8 cellular contexts compared by ENCODE assay signal in the genomic region with DNA sequence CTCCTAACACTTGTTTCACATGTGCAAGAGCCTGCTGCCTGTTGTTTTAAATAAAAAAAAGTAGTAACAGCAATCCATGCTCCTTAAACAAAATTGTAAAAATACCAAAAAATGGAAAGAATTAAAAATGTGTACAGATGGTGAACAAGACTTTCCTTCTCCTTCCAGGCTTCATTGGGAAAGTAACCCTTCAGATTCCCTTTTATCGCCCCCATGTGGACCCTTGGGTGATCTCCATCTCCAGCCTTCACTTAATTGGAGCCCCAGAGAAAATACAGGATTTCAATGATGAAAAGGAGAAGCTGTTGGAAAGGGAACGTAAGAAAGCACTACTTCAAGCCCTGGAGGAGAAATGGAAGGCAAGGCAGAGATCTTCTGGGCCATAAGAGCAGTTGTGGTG. TPM values are rescaled to one million over a fixed set of nuclear protein-coding genes. Genes with fewer than 3 reads are reported as not detected.
DNase-seq lines count a peak whose midpoint lies in the region; ATAC-seq and TF ChIP-seq lines count a peak whose summit lies in the region.

No MANE protein-coding gene starts in this region.

- no peaks in the 10 kb centered on the region for H3K9me3 ChIP-seq in prostate gland

- no peak overlapping the region for H3K27ac Mint-ChIP-seq in chondrocyte (ENCODE audit: unreplicated experiment)

- WGBS in prostate gland, result 46% methylated on average over 2 of the region's 2 CpGs

- intact Hi-C loops in prostate gland (cut with DNase I), result no loop called here

- H3K27ac ChIP-seq in prostate gland (peak overlapping the region; percentile 59 to 65), caudate nucleus (ENCODE audit: low read depth, low read length) (no peak overlapping the region)

- H3K27me3 ChIP-seq in prostate gland (replicated peaks; ENCODE audit: insufficient read depth), result no peaks in the 10 kb centered on the region

- H3K4me3 Mint-ChIP-seq in chondrocyte (ENCODE audit: unreplicated experiment), result no peak overlapping the region

- peaks cover 17% of the 10 kb centered on the region for H3K4me1 Mint-ChIP-seq in chondrocyte (ENCODE audit: low read depth)

- H3K36me3 ChIP-seq in prostate gland, result peaks cover 0 to 1% of the 10 kb centered on the region in 2 donors

- no peaks in the 10 kb centered on the region for H3K4me1 ChIP-seq in prostate gland (replicated peaks)

- no peak for ATAC-seq in HG02642 (IDR thresholded peaks at IDR 0.05; ENCODE audit: poor library complexity, unreplicated experiment)

- H3K36me3 Mint-ChIP-seq in chondrocyte (ENCODE audit: low read depth), result peaks cover 17% of the 10 kb centered on the region

- no peaks in the 10 kb centered on the region for H3K27me3 Mint-ChIP-seq in chondrocyte (ENCODE audit: low read depth)

- no peaks in the 10 kb centered on the region for H3K9me3 Mint-ChIP-seq in chondrocyte (ENCODE audit: low read depth)

- TF ChIP-seq CTCF in chondrocyte (IDR thresholded peaks at IDR 0.05) (peak; percentile 63), prostate gland (IDR thresholded peaks at IDR 0.05) (no peak)

- H3K4me3 ChIP-seq in prostate gland, result no peak overlapping the region

- peak; percentile 18 for DNase-seq in activated CD4-positive, alpha-beta T cell treated with anti-CD3 and anti-CD28 coated beads for 48 hours
- DNase-seq in activated CD4-positive, alpha-beta T cell treated with anti-CD3 and anti-CD28 coated beads, Interleukin-2, amount 50 U/mL, for 1 hour, result no peak
- DNase-seq in M059J (ENCODE audit: low read depth) (peak; percentile 23), chondrocyte (ENCODE audit: low spot score) (no peak), prostate gland (ENCODE audit: low spot score) (no peak), LoVo (ENCODE audit: low spot score) (no peak), caudate nucleus (lab: John Stamatoyannopoulos, UW) (no peak)

- TF ChIP-seq POLR2A in prostate gland (IDR thresholded peaks at IDR 0.05), result no peak

RNA-seq across cellular contexts. Expression of a gene that starts 14.2 kb away (rescaled TPM):
- 14.2 and 22.7 TPM in 2 replicates for total RNA-seq in M059J (2014; rRNA removed; shearing (Covaris generic))
- total RNA-seq in chondrocyte (39.4 to 51.2 TPM (median 40.0 TPM) in 3 replicates), prostate gland (10 to 100 TPM; 60.7 to 80.8 TPM)

Comparison
In these comparisons a context has a peak if more than half of its experiments do, and no peak if none do; other contexts are left out.
1. DNase-seq: peak in activated CD4-positive, alpha-beta T cell treated with anti-CD3 and anti-CD28 coated beads for 48 hours (single experiment) and M059J (single experiment); none in activated CD4-positive, alpha-beta T cell treated with anti-CD3 and anti-CD28 coated beads, Interleukin-2, amount 50 U/mL, for 1 hour (single experiment), chondrocyte (single experiment), prostate gland (single experiment), LoVo (single experiment) and caudate nucleus (0 of 61).